1 cellular context compared by ENCODE assay signal in the genomic region with DNA sequence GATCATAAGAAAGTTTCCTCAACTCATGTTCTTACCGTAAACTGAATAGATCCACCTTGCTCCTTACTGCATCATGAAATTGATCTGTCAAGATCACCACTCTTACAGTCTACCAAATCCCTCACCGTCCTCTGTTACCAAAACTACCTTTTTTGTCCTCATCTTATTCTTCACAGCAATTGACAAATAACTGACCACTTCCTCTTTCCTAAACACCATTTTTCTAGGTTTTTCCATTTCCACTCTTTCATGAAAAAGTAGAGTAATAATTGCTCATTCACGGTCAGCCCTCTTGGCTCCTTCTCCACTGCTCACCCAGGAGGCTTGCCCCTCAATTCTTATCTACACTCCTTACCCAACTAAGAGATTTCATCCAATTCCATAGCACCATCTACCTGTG.
TF ChIP-seq lines count a peak whose summit lies in the region.

No MANE protein-coding gene starts in this region.

TF ChIP-seq in HepG2, 621 proteins besides CTCF, POLR2A, EP300 and RAD21 (continued from another document):
- TF ChIP-seq, protein P1, sequence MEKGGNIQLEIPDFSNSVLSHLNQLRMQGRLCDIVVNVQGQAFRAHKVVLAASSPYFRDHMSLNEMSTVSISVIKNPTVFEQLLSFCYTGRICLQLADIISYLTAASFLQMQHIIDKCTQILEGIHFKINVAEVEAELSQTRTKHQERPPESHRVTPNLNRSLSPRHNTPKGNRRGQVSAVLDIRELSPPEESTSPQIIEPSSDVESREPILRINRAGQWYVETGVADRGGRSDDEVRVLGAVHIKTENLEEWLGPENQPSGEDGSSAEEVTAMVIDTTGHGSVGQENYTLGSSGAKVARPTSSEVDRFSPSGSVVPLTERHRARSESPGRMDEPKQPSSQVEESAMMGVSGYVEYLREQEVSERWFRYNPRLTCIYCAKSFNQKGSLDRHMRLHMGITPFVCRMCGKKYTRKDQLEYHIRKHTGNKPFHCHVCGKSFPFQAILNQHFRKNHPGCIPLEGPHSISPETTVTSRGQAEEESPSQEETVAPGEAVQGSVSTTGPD (CRISPR knock-in tag; IDR thresholded peaks at IDR 0.05): no peak
- TF ChIP-seq, protein P2, sequence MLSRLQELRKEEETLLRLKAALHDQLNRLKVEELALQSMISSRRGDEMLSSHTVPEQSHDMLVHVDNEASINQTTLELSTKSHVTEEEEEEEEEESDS (CRISPR knock-in tag; IDR thresholded peaks at IDR 0.05; ENCODE audit: borderline replicate concordance): no peak
- TF ChIP-seq, protein P3, sequence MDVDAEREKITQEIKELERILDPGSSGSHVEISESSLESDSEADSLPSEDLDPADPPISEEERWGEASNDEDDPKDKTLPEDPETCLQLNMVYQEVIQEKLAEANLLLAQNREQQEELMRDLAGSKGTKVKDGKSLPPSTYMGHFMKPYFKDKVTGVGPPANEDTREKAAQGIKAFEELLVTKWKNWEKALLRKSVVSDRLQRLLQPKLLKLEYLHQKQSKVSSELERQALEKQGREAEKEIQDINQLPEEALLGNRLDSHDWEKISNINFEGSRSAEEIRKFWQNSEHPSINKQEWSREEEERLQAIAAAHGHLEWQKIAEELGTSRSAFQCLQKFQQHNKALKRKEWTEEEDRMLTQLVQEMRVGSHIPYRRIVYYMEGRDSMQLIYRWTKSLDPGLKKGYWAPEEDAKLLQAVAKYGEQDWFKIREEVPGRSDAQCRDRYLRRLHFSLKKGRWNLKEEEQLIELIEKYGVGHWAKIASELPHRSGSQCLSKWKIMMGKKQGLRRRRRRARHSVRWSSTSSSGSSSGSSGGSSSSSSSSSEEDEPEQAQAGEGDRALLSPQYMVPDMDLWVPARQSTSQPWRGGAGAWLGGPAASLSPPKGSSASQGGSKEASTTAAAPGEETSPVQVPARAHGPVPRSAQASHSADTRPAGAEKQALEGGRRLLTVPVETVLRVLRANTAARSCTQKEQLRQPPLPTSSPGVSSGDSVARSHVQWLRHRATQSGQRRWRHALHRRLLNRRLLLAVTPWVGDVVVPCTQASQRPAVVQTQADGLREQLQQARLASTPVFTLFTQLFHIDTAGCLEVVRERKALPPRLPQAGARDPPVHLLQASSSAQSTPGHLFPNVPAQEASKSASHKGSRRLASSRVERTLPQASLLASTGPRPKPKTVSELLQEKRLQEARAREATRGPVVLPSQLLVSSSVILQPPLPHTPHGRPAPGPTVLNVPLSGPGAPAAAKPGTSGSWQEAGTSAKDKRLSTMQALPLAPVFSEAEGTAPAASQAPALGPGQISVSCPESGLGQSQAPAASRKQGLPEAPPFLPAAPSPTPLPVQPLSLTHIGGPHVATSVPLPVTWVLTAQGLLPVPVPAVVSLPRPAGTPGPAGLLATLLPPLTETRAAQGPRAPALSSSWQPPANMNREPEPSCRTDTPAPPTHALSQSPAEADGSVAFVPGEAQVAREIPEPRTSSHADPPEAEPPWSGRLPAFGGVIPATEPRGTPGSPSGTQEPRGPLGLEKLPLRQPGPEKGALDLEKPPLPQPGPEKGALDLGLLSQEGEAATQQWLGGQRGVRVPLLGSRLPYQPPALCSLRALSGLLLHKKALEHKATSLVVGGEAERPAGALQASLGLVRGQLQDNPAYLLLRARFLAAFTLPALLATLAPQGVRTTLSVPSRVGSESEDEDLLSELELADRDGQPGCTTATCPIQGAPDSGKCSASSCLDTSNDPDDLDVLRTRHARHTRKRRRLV (CRISPR knock-in tag; IDR thresholded peaks at IDR 0.05): no peak
- TF ChIP-seq, protein P4, sequence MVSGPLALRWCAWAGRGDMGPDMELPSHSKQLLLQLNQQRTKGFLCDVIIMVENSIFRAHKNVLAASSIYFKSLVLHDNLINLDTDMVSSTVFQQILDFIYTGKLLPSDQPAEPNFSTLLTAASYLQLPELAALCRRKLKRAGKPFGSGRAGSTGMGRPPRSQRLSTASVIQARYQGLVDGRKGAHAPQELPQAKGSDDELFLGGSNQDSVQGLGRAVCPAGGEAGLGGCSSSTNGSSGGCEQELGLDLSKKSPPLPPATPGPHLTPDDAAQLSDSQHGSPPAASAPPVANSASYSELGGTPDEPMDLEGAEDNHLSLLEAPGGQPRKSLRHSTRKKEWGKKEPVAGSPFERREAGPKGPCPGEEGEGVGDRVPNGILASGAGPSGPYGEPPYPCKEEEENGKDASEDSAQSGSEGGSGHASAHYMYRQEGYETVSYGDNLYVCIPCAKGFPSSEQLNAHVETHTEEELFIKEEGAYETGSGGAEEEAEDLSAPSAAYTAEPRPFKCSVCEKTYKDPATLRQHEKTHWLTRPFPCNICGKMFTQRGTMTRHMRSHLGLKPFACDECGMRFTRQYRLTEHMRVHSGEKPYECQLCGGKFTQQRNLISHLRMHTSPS (CRISPR knock-in tag; IDR thresholded peaks at IDR 0.05; ENCODE audit: low read depth): no peak
- TF ChIP-seq ASH2L (IDR thresholded peaks at IDR 0.05; ENCODE audit: insufficient read length, low read depth, low read length): no peak
- no peak for TF ChIP-seq ZNF891 (CRISPR knock-in tag; IDR thresholded peaks at IDR 0.05)
- TF ChIP-seq ZNF543 (CRISPR knock-in tag; IDR thresholded peaks at IDR 0.05): no peak
- TF ChIP-seq ZNF329 (CRISPR knock-in tag; IDR thresholded peaks at IDR 0.05; ENCODE audit: low read depth): no peak
